ENCODE assay signal across 10 cellular contexts in genomic region chr5:96433066-96433447, GRCh38. TPM values are rescaled to one million over a fixed set of nuclear protein-coding genes. Genes with fewer than 3 reads are reported as not detected.
DNase-seq lines count a peak whose midpoint lies in the region; ATAC-seq and TF ChIP-seq lines count a peak whose summit lies in the region.
"Had no signal": no experiment of that assay in that cellular context is flagged by ENCODE, and none has a peak within 500 bp of the region (broad histone marks: within the 10 kb centered on the region; RNA-seq: fewer than 3 reads in every experiment).

PCSK1 (minus strand) TSS chr5:96433248; CDS start chr5:96433042, 206 bp downstream.

- no peak within 1 kb of the TSS for H3K27ac ChIP-seq in ectodermal cell (ENCODE audit: insufficient read depth, low read depth, low read length, poor library complexity, severe bottlenecking)
- H3K27ac ChIP-seq in rectal smooth muscle tissue (ENCODE audit: low read depth, low read length): no peak within 1 kb of the TSS

- H3K4me1 ChIP-seq in ectodermal cell (ENCODE audit: control insufficient read depth, insufficient read depth, low read length) (peaks cover 21% of the 10 kb centered on the region), rectal smooth muscle tissue (ENCODE audit: control insufficient read depth, insufficient read depth, low read length) (no peaks in the 10 kb centered on the region)

- H3K9me3 ChIP-seq in ectodermal cell (ENCODE audit: control insufficient read depth, low read length): no peaks in the 10 kb centered on the region

- H3K4me3 ChIP-seq in ectodermal cell (ENCODE audit: insufficient read depth, low read depth, low read length) (peak within 1 kb of the TSS; percentile 54), rectal smooth muscle tissue (ENCODE audit: low read length) (peak within 1 kb of the TSS; percentile 9)

- no peak for TF ChIP-seq CTCF in GM10266 (IDR thresholded peaks at IDR 0.05; ENCODE audit: control insufficient read depth, insufficient read depth, low read depth, missing control alignments)

- H3K9ac ChIP-seq in rectal smooth muscle tissue (ENCODE audit: low read length): no peak within 1 kb of the TSS

- H3K27me3 ChIP-seq in ectodermal cell (ENCODE audit: control insufficient read depth, insufficient read depth, low read length, poor library complexity, severe bottlenecking): peaks cover 49% of the 10 kb centered on the region
- peaks cover 10% of the 10 kb centered on the region for H3K27me3 ChIP-seq in rectal smooth muscle tissue (ENCODE audit: control insufficient read depth, insufficient read depth, low read length)

- ATAC-seq in GM18909 (IDR thresholded peaks at IDR 0.05; ENCODE audit: poor library complexity, unreplicated experiment): peak; percentile 28
- no peak for ATAC-seq in GM19395 (IDR thresholded peaks at IDR 0.05; ENCODE audit: unreplicated experiment)
- ATAC-seq: naive thymus-derived CD4-positive, alpha-beta T cell; stimulated activated naive CD8-positive, alpha-beta T cell treated with anti-CD3 and anti-CD28 coated beads, Interleukin-15, amount 100 ng/mL, for 72 hours had no signal

- 0 to 1% methylated on average over 19 of the region's 19 CpGs for WGBS in ectodermal cell, 2 experiments

- H3K36me3 ChIP-seq in ectodermal cell (ENCODE audit: control insufficient read depth, insufficient read depth, low read length) (no peaks in the 10 kb centered on the region), rectal smooth muscle tissue (ENCODE audit: control insufficient read depth, insufficient read depth, low read length) (no peaks in the 10 kb centered on the region)

- peak; percentile 15 for DNase-seq in NCI-H2081 treated with DMSO at 0.1 percent for 48 hours (lab: John Stamatoyannopoulos, UW)
- no peak for DNase-seq in GM10266 (ENCODE audit: extremely low spot score)
- no peak for DNase-seq in OCI-M2 (lab: John Stamatoyannopoulos, UW; ENCODE audit: unreplicated experiment)
- no peak for DNase-seq in kidney tubule cell (ENCODE audit: low spot score)
- DNase-seq: naive thymus-derived CD4-positive, alpha-beta T cell; stimulated activated naive CD8-positive, alpha-beta T cell treated with anti-CD3 and anti-CD28 coated beads, Interleukin-15, amount 100 ng/mL, for 72 hours had no signal

RNA-seq across cellular contexts. Expression of gene PCSK1, which starts in this region (rescaled TPM):
- 2.6 TPM for polyA plus RNA-seq in ectodermal cell (2013, experiment 1 of 4)
- polyA plus RNA-seq in ectodermal cell (2013, experiment 2 of 4): 2.9 TPM
- polyA plus RNA-seq in ectodermal cell (2013, experiment 3 of 4): 1.8 TPM
- polyA plus RNA-seq in ectodermal cell (2013, experiment 4 of 4): 1.8 TPM
- polyA plus RNA-seq: naive thymus-derived CD4-positive, alpha-beta T cell had no signal
